In the genomic region with DNA sequence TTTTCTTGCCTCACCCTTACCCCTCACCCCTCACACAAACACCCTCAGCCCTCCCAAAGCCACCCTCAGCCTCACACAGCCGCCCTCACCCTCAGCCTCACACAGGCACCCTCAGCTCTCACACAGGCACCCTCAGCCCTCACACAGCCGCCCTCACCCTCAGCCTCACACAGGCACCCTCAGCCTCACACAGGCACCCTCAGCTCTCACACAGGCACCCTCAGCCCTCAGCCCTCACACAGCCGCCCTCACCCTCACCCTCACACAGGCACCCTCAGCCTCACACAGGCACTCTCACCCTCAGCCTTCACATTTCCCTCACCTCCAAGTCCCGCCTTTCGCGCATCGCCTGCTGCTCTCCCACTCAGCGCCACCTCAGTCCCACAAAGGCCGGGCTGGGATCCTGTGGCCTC, we compare ENCODE assay signal across 6 cellular contexts. TPM values are rescaled to one million over a fixed set of nuclear protein-coding genes. Genes with fewer than 3 reads are reported as not detected.
DNase-seq lines count a peak whose midpoint lies in the region; ATAC-seq and TF ChIP-seq lines count a peak whose summit lies in the region.

No MANE protein-coding gene starts in this region.

- WGBS in right lobe of liver (ENCODE audit: insufficient coverage, low coverage, low lambda C conversion rate, missing lambda C conversion rate): 10% methylated on average over 9 of the region's 9 CpGs

- CTCF ChIA-PET in BJ (lab: Yijun Ruan, JAX): interaction anchor here (1.6 kb wide), 1 partner anchor 193 kb away, joined by 6 read pairs; a partner anchor contains a TSS

- H4K20me1 ChIP-seq in SU-DHL-6 (ENCODE audit: low read depth, low read length): no peaks in the 10 kb centered on the region

- H3K36me3 ChIP-seq in BJ (ENCODE audit: control insufficient read depth, insufficient read depth, low read length) (no peaks in the 10 kb centered on the region), SU-DHL-6 (ENCODE audit: low read length) (no peaks in the 10 kb centered on the region), right lobe of liver (no peaks in the 10 kb centered on the region)

- H3K9me3 ChIP-seq in SU-DHL-6 (ENCODE audit: insufficient read depth, low read length) (no peaks in the 10 kb centered on the region), right lobe of liver (no peaks in the 10 kb centered on the region)

- intact Hi-C loops in right lobe of liver (cut with DNase I): no loop called here

- POLR2A ChIA-PET in BJ (lab: Charles Lee): interaction anchor here (0.6 to 0.9 kb wide), 3 partner anchors 21 to 233 kb away, joined by 5 to 7 read pairs (median 6); a partner anchor contains a TSS

- ATAC-seq in right lobe of liver (peak; percentile 2 to 9 (median 6)), HG02678 (IDR thresholded peaks at IDR 0.05; ENCODE audit: unreplicated experiment) (no peak)

- H3K4me3 ChIP-seq in BJ (ENCODE audit: low read depth, low read length) (peak overlapping the region; percentile 68), SU-DHL-6 (ENCODE audit: insufficient read depth, low read length, poor library complexity, severe bottlenecking) (peak overlapping the region; percentile 82), right lobe of liver (peak overlapping the region; percentile 76 to 99 (median 91))

- TF ChIP-seq CTCF in BJ (IDR thresholded peaks at IDR 0.05; ENCODE audit: insufficient read depth, low read depth, low read length) (no peak), SU-DHL-6 (IDR thresholded peaks at IDR 0.05; ENCODE audit: insufficient read depth, low read length, poor library complexity, severe bottlenecking) (no peak), right lobe of liver (IDR thresholded peaks at IDR 0.05) (no peak)

- H3K27ac ChIP-seq in SU-DHL-6 (ENCODE audit: low read depth, low read length) (no peak overlapping the region), right lobe of liver (peak overlapping the region in 2 of 3 donors; percentile 76 to 90)

- H3K27me3 ChIP-seq in BJ (ENCODE audit: control insufficient read depth, insufficient read depth, low read length) (no peaks in the 10 kb centered on the region), SU-DHL-6 (ENCODE audit: low read length) (no peaks in the 10 kb centered on the region), right lobe of liver (no peaks in the 10 kb centered on the region)

- no peaks in the 10 kb centered on the region for H3F3A ChIP-seq in SU-DHL-6 (ENCODE audit: insufficient read depth)

- peaks cover 0 to 32% (median 5%) of the 10 kb centered on the region in 4 donors for H3K4me1 ChIP-seq in right lobe of liver

- peak overlapping the region; percentile 66 for H3K4me2 ChIP-seq in SU-DHL-6 (ENCODE audit: low read depth, low read length, poor library complexity, severe bottlenecking)

- H2AFZ ChIP-seq in SU-DHL-6 (ENCODE audit: low read depth, low read length, severe bottlenecking): peak overlapping the region; percentile 10

- H3K9me2 ChIP-seq in SU-DHL-6 (replicated peaks; ENCODE audit: insufficient read depth, low read length): no peaks in the 10 kb centered on the region

- peaks cover 6% of the 10 kb centered on the region; the same call in 1 of the 2 replicates for H3K79me2 ChIP-seq in SU-DHL-6 (ENCODE audit: insufficient read depth, low read length)

- TF ChIP-seq POLR2A in right lobe of liver (IDR thresholded peaks at IDR 0.05): no peak

- no peak for DNase-seq in BJ (ENCODE audit: low read depth)
- no peak for DNase-seq in right lobe of liver
- DNase-seq in HT-29 (ENCODE audit: low spot score): no peak
- no peak for DNase-seq in hippocampal formation (lab: John Stamatoyannopoulos, UW)

- peak overlapping the region; percentile 72 for H3K9ac ChIP-seq in SU-DHL-6 (ENCODE audit: low read length)

RNA-seq across cellular contexts. Expression of a gene that starts 0.3 kb away (rescaled TPM):
- polyA plus RNA-seq in BJ (2011; rRNA removed): 2.1 and 2.3 TPM in 2 replicates
- 3.9 TPM in 2 replicates for polyA minus RNA-seq in BJ (2011; rRNA and poly(A)+ RNA removed)
- 1 to 10 TPM; 1.7 to 2.9 (median 2.1) TPM for total RNA-seq in right lobe of liver
- 3.6 and 3.7 TPM in 2 replicates for total RNA-seq in HT-29 (2014; rRNA removed; shearing (Covaris generic))

RNA-seq across cellular contexts. Expression of a gene that starts 21.3 kb away (rescaled TPM):
- 34.3 and 39.4 TPM in 2 replicates for polyA plus RNA-seq in BJ (2011; rRNA removed)
- 14.4 and 14.6 TPM in 2 replicates for polyA minus RNA-seq in BJ (2011; rRNA and poly(A)+ RNA removed)
- 10 to 100 TPM; 12.4 to 44.7 (median 15.8) TPM for total RNA-seq in right lobe of liver
- 74.2 and 83.4 TPM in 2 replicates for total RNA-seq in HT-29 (2014; rRNA removed; shearing (Covaris generic))

RNA-seq across cellular contexts. Expression of a gene that starts 26.8 kb away (rescaled TPM):
- 13.7 and 15.5 TPM in 2 replicates for polyA plus RNA-seq in BJ (2011; rRNA removed)
- polyA minus RNA-seq in BJ (2011; rRNA and poly(A)+ RNA removed): 0.82 and 1.2 TPM in 2 replicates
- 1,000 to 10,000 TPM in 4 of 6 experiments, 100 to 1,000 TPM in 2; 897 to 2,313 (median 1,164) TPM for total RNA-seq in right lobe of liver
- 0.47 TPM in 1 of 2 replicates, not detected in the other for total RNA-seq in HT-29 (2014; rRNA removed; shearing (Covaris generic))

RNA-seq across cellular contexts. Expression of a gene that starts 36.0 kb away (rescaled TPM):
- 0.20 TPM in 2 replicates for polyA plus RNA-seq in BJ (2011; rRNA removed)
- polyA minus RNA-seq in BJ (2011; rRNA and poly(A)+ RNA removed): 0.10 and 0.33 TPM in 2 replicates
- total RNA-seq in right lobe of liver: 1 to 10 TPM in 5 of 6 experiments, under 1 TPM in 1; 0.73 to 3.1 (median 1.7) TPM
- 2.0 and 6.0 TPM in 2 replicates for total RNA-seq in HT-29 (2014; rRNA removed; shearing (Covaris generic))

RNA-seq across cellular contexts. Expression of a gene that starts 47.8 kb away (rescaled TPM):
- polyA plus RNA-seq in BJ (2011; rRNA removed): 2.1 and 2.5 TPM in 2 replicates
- 7.6 and 7.7 TPM in 2 replicates for polyA minus RNA-seq in BJ (2011; rRNA and poly(A)+ RNA removed)
- total RNA-seq in right lobe of liver: 1 to 10 TPM; 1.0 to 2.3 (median 1.6) TPM
- 6.4 and 8.5 TPM in 2 replicates for total RNA-seq in HT-29 (2014; rRNA removed; shearing (Covaris generic))

Comparison
In these comparisons a context has a peak if more than half of its experiments do, and no peak if none do; other contexts are left out.
1. RNA of a gene that starts 26.8 kb away (total RNA-seq): 897 to 2,313 TPM in right lobe of liver; 0.47 TPM in HT-29; every median in the first group is over 100 times any median in the second.
2. Peak in every context shown above with its lines, with median percentiles within 50 percentile points of each other: H3K4me3 ChIP-seq.